ENCODE assay signal across 21 cellular contexts in the genomic region with DNA sequence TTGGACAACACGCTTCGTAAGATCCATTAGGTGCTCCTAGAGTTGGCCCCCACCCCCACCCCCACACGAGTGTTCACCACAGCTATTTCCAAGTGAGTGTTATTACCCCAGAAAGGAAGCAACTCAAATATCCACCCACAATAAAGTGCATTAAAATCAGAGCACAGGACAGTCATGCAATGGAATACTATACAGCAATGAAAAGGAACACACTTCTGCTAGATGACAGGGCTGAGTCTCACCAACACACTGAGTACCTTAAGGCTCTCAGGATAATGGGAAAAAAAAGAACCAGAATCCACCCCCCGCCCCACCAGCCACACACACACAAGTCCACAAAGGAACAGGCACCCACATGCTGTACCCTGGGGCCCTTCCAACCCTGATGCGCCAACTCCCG. TPM values are rescaled to one million over a fixed set of nuclear protein-coding genes. Genes with fewer than 3 reads are reported as not detected.
A peak's percentile ranks its signal among the peaks of the same experiment; 100 is the strongest.
DNase-seq lines count a peak whose midpoint lies in the region; ATAC-seq, FAIRE-seq and TF ChIP-seq lines count a peak whose summit lies in the region.
"Had no signal": no experiment of that assay in that cellular context is flagged by ENCODE, and none has a peak within 500 bp of the region (broad histone marks: within the 10 kb centered on the region; RNA-seq: fewer than 3 reads in every experiment).

No MANE protein-coding gene starts in this region.

- no peak overlapping the region for H2BK5ac ChIP-seq in H1 (ENCODE audit: low read depth, low read length)

- H3K4ac ChIP-seq in H1 (replicated peaks; ENCODE audit: insufficient read length, low read depth, low read length), result no peak overlapping the region

- H3K79me2 ChIP-seq in H1 (ENCODE audit: control insufficient read depth in 1 of 2, insufficient read depth in 2 of 2, low read length in 2 of 2) (no peaks in the 10 kb centered on the region), Karpas-422 (ENCODE audit: low read length) (no peaks in the 10 kb centered on the region)

- no peak overlapping the region for H2BK15ac ChIP-seq in H1 (ENCODE audit: low read length)

- no peak overlapping the region for H3K14ac ChIP-seq in H1 (ENCODE audit: insufficient read length)

- DNase-seq in Right ventricle myocardium inferior (ENCODE audit: missing footprints), result peak; percentile 23
- DNase-seq in heart left ventricle, result no peak
- no peak for DNase-seq in H1 (ENCODE audit: low read depth in 1 of 2, low spot score in 2 of 2)
- no peak for DNase-seq in NCI-H510A (lab: John Stamatoyannopoulos, UW)
- no peak for DNase-seq in Karpas-422
- DNase-seq: AML-193; Caco-2; Calu3; CD4-positive, alpha-beta T cell; CD8-positive, alpha-beta T cell; DMS79 treated with DMSO at 0.1 percent for 48 hours; GF-D8 had no signal

- H3K9me3 ChIP-seq in heart left ventricle, result no peaks in the 10 kb centered on the region
- no peaks in the 10 kb centered on the region for H3K9me3 ChIP-seq in H1 (ENCODE audit: insufficient read depth in 2 of 2, low read depth in 1 of 2, low read length in 1 of 2)
- H3K9me3 ChIP-seq in Karpas-422 (ENCODE audit: low read length), result no peaks in the 10 kb centered on the region
- H3K9me3 ChIP-seq: A549, Caco-2 had no signal

- H3K4me1 ChIP-seq in heart left ventricle, result peaks cover 0 to 3% (median 0%) of the 10 kb centered on the region in 12 donors
- H3K4me1 ChIP-seq in H1 (replicated peaks in 1 of 4; ENCODE audit: control insufficient read depth in 3 of 4, insufficient read depth in 4 of 4, low read length in 3 of 4), result 0 out of 7 replicates have a peak, but pooled peaks cover 0 to 2% (median under 1%) of the 10 kb centered on the region in 4 experiments
- no peaks in the 10 kb centered on the region for H3K4me1 ChIP-seq in Karpas-422 (ENCODE audit: low read length)
- H3K4me1 ChIP-seq: A549, Caco-2 had no signal

- H3K4me2 ChIP-seq in H1 (ENCODE audit: insufficient read depth in 1 of 2, low read depth in 2 of 2, low read length in 2 of 2) (no peak overlapping the region), Karpas-422 (ENCODE audit: low read depth, low read length, poor library complexity, severe bottlenecking) (no peak overlapping the region)
- H3K4me2 ChIP-seq: A549; BLaER1 treated with 17β-estradiol and CSF1 and Interleukin-3, amounts not matched to agents 10 nM and 100 nM had no signal

- POLR2A ChIA-PET in H1 (lab: Charles Lee; ENCODE audit: partially characterized antibody), result no interaction called here

- no peak for TF ChIP-seq RAD21 in H1 (IDR thresholded peaks at IDR 0.05 in 1 of 2, conservative IDR thresholded peaks at IDR 0.05 in 1 of 2; ENCODE audit: low read depth in 2 of 2, low read length in 2 of 2)

- TF ChIP-seq POLR2A in heart left ventricle (IDR thresholded peaks at IDR 0.05) (no peak), H1 (IDR thresholded peaks at IDR 0.05; ENCODE audit: control extremely low read depth in 1 of 2, low read depth in 2 of 2, low read length in 2 of 2) (no peak)

- H3K56ac ChIP-seq in H1 (replicated peaks; ENCODE audit: insufficient read length, low read depth, low read length), result no peak overlapping the region

- no peak overlapping the region for H3K9ac ChIP-seq in H1 (replicated peaks in 1 of 4; ENCODE audit: extremely low read depth in 1 of 4, low read depth in 3 of 4, low read length in 3 of 4)
- H3K9ac ChIP-seq in Karpas-422 (ENCODE audit: low read length), result no peak overlapping the region
- H3K9ac ChIP-seq: BLaER1 treated with 17β-estradiol and CSF1 and Interleukin-3, amounts not matched to agents 10 nM and 100 nM had no signal

- no peak overlapping the region for H3K27ac ChIP-seq in heart left ventricle
- H3K27ac ChIP-seq in H1 (ENCODE audit: low read depth, low read length), result no peak overlapping the region
- no peak overlapping the region for H3K27ac ChIP-seq in Karpas-422 (ENCODE audit: low read length)
- H3K27ac ChIP-seq: 22Rv1; A549; BLaER1 treated with 17β-estradiol and CSF1 and Interleukin-3, amounts not matched to agents 10 nM and 100 nM; C4-2B had no signal

- CTCF ChIA-PET in H1 (lab: Charles Lee; ENCODE audit: partially characterized antibody), result interaction anchor here (5.6 to 5.8 kb wide), 2 partner anchors 16 to 31 kb away, joined by 43 to 48 read pairs; no protein-coding TSS in a partner anchor

- no peak overlapping the region for H2BK12ac ChIP-seq in H1 (ENCODE audit: low read depth, low read length)

- TF ChIP-seq EP300 in H1 (IDR thresholded peaks at IDR 0.05; ENCODE audit: borderline replicate concordance in 1 of 2, low read depth in 2 of 2, low read length in 2 of 2), result no peak

- H2BK20ac ChIP-seq in H1 (ENCODE audit: low read length), result no peak overlapping the region

- H3K79me1 ChIP-seq in H1 (ENCODE audit: low read depth, low read length), result peaks cover 10% of the 10 kb centered on the region

- H3K36me3 ChIP-seq in heart left ventricle, result peaks cover 4 to 93% (median 89%) of the 10 kb centered on the region in 9 donors
- peaks cover 11 to 54% (median 37%) of the 10 kb centered on the region in 4 experiments; a peak in 7 of 8 replicates for H3K36me3 ChIP-seq in H1 (ENCODE audit: control insufficient read depth in 2 of 4, insufficient read depth in 4 of 4, low read length in 3 of 4)
- H3K36me3 ChIP-seq in Karpas-422 (ENCODE audit: insufficient read depth, low read length), result peaks cover 11% of the 10 kb centered on the region; the same call in 1 of the 2 replicates

- no peak overlapping the region for H3K18ac ChIP-seq in H1 (ENCODE audit: extremely low read depth, low read length)

- TF ChIP-seq CTCF in heart left ventricle (IDR thresholded peaks at IDR 0.05), result no peak
- TF ChIP-seq CTCF in H1 (IDR thresholded peaks at IDR 0.05; ENCODE audit: control extremely low read depth in 1 of 3, insufficient read depth in 1 of 3, low read depth in 1 of 3, low read length in 3 of 3), result no peak

- H3K27me3 ChIP-seq in heart left ventricle, result no peaks in the 10 kb centered on the region
- H3K27me3 ChIP-seq in H1 (replicated peaks in 1 of 4; ENCODE audit: control insufficient read depth in 3 of 4, extremely low read depth in 1 of 4, insufficient read depth in 3 of 4, low read length in 3 of 4), result no peaks in the 10 kb centered on the region
- no peaks in the 10 kb centered on the region for H3K27me3 ChIP-seq in Karpas-422 (ENCODE audit: low read length)
- H3K27me3 ChIP-seq: BLaER1 treated with 17β-estradiol and CSF1 and Interleukin-3, amounts not matched to agents 10 nM and 100 nM had no signal

- H2AK5ac ChIP-seq in H1 (ENCODE audit: low read depth, low read length), result no peak overlapping the region

- H3K23me2 ChIP-seq in H1 (ENCODE audit: low read depth, low read length), result no peaks in the 10 kb centered on the region

- no peak overlapping the region for H2BK120ac ChIP-seq in H1 (replicated peaks; ENCODE audit: low read depth, low read length)

- H4K5ac ChIP-seq in H1 (ENCODE audit: insufficient read length, low read depth, low read length), result no peak overlapping the region

- intact Hi-C loops in Right ventricle myocardium inferior (cut with DNase I) (no loop called here), heart left ventricle (cut with DNase I) (loop anchor here in 1 of 10 donors (10.0 kb wide), 1 partner anchor 166 kb away; no protein-coding TSS in a partner anchor)

- no peak for FAIRE-seq in H1 (lab: Jason Lieb, UNC)
- FAIRE-seq: A549, D721Med, G401.6, GM12891, GM19239 had no signal

- peaks cover 10 to 33% of the 10 kb centered on the region in 2 experiments for H4K20me1 ChIP-seq in H1 (replicated peaks in 1 of 2; ENCODE audit: control insufficient read depth in 1 of 2, insufficient read depth in 2 of 2, low read length in 2 of 2)
- H4K20me1 ChIP-seq in Karpas-422 (ENCODE audit: insufficient read depth, low read depth, low read length), result no peaks in the 10 kb centered on the region

- ATAC-seq in Right ventricle myocardium inferior, result no peak
- no peak for ATAC-seq in heart left ventricle
- ATAC-seq: A549; CD8-positive, alpha-beta T cell had no signal

- no peaks in the 10 kb centered on the region for H3K9me2 ChIP-seq in Karpas-422 (replicated peaks; ENCODE audit: insufficient read depth, low read length)

- no peak overlapping the region for H4K91ac ChIP-seq in H1 (replicated peaks; ENCODE audit: insufficient read length, low read length)

- H3K23ac ChIP-seq in H1 (ENCODE audit: insufficient read length), result no peak overlapping the region

- H4K8ac ChIP-seq in H1 (ENCODE audit: extremely low read depth, insufficient read depth, low read length), result no peak overlapping the region

- H3K4me3 ChIP-seq in heart left ventricle, result no peak overlapping the region
- H3K4me3 ChIP-seq in H1 (ENCODE audit: extremely low read depth in 1 of 4, insufficient read depth in 2 of 4, low read depth in 3 of 4, low read length in 4 of 4), result no peak overlapping the region
- no peak overlapping the region for H3K4me3 ChIP-seq in Karpas-422 (ENCODE audit: low read length)
- H3K4me3 ChIP-seq: A549; BLaER1 treated with 17β-estradiol and CSF1 and Interleukin-3, amounts not matched to agents 10 nM and 100 nM had no signal

- WGBS in heart left ventricle, 4 donors, result 94 to 97% (median 95%) methylated on average over 6 of the region's 6 CpGs
- WGBS in H1 (ENCODE audit: extremely low coverage in 1 of 2, insufficient coverage in 1 of 2, insufficient read length in 1 of 2, insufficient replicate concordance in 2 of 2, low coverage in 1 of 2, low lambda C conversion rate in 2 of 2, missing lambda C conversion rate in 1 of 2), 2 experiments, result 98% methylated on average over 6 of the region's 6 CpGs; no CpG with 5 or more reads in 1 of the 2 experiments

- H2AFZ ChIP-seq in H1 (ENCODE audit: low read length), result no peak overlapping the region
- no peak overlapping the region for H2AFZ ChIP-seq in Karpas-422 (ENCODE audit: low read length)

RNA-seq across cellular contexts. Expression of a gene that starts 21.0 kb away (rescaled TPM):
- total RNA-seq in Right ventricle myocardium inferior (286 TPM), heart left ventricle (100 to 1,000 TPM; 221 to 389 (median 283) TPM)
- polyA plus RNA-seq in heart left ventricle (100 to 1,000 TPM; 105 to 322 TPM), H1 (2011; rRNA removed) (31.1 and 39.6 TPM in 2 replicates)
- total RNA-seq in H1 (2021; fragmentation: NEBNext Ultra II Directional; extraction: Animal tissue kit (Norgen Biotek cat#: 25700)), result 101 and 106 TPM in 2 replicates
- polyA plus RNA-seq in H1 (2011; cell fraction: cytosol; rRNA removed), result 80.4 TPM
- polyA plus RNA-seq in H1 (2011; cell fraction: nucleus; rRNA removed), result 79.1 TPM
- 76.1 to 129 TPM (median 105 TPM) in 4 replicates for polyA plus RNA-seq in H1 (2012, experiment 1 of 2)
- polyA plus RNA-seq in H1 (2012, experiment 2 of 2), result 55.3 TPM
- polyA plus RNA-seq in H1 (2013, experiment 1 of 2), result 89.8 TPM
- 106 TPM for polyA plus RNA-seq in H1 (2013, experiment 2 of 2)
- polyA minus RNA-seq in H1 (2011; rRNA and poly(A)+ RNA removed), result 31.4 and 55.9 TPM in 2 replicates
- polyA minus RNA-seq in H1 (2011; cell fraction: cytosol; rRNA and poly(A)+ RNA removed), result 47.0 TPM
- polyA minus RNA-seq in H1 (2011; cell fraction: nucleus; rRNA and poly(A)+ RNA removed), result 33.5 TPM
- 15.3 and 57.2 TPM in 2 replicates for total RNA-seq in Karpas-422 (2014; rRNA removed; shearing (Covaris generic); ENCODE audit: low replicate concordance)

RNA-seq across cellular contexts. Expression of a gene that starts 48.1 kb away (rescaled TPM):
- total RNA-seq in Right ventricle myocardium inferior (35.5 TPM), heart left ventricle (10 to 100 TPM; 27.7 to 75.1 (median 39.7) TPM)
- polyA plus RNA-seq in heart left ventricle (10 to 100 TPM; 59.1 to 89.5 TPM), H1 (2011; rRNA removed) (0.32 and 0.36 TPM in 2 replicates)
- total RNA-seq in H1 (2021; fragmentation: NEBNext Ultra II Directional; extraction: Animal tissue kit (Norgen Biotek cat#: 25700)), result not detected in 2 replicates
- polyA plus RNA-seq in H1 (2011; cell fraction: cytosol; rRNA removed), result 0.19 TPM
- 0.27 TPM for polyA plus RNA-seq in H1 (2011; cell fraction: nucleus; rRNA removed)
- 0.09 to 0.32 TPM (median 0.25 TPM) in 3 of 4 replicates, not detected in the other for polyA plus RNA-seq in H1 (2012, experiment 1 of 2)
- 0.09 TPM for polyA plus RNA-seq in H1 (2012, experiment 2 of 2)
- polyA plus RNA-seq in H1 (2013, experiment 1 of 2), result 0.14 TPM
- polyA plus RNA-seq in H1 (2013, experiment 2 of 2), result 0.13 TPM
- polyA minus RNA-seq in H1 (2011; rRNA and poly(A)+ RNA removed), result not detected in 2 replicates
- not detected for polyA minus RNA-seq in H1 (2011; cell fraction: cytosol; rRNA and poly(A)+ RNA removed)
- not detected for polyA minus RNA-seq in H1 (2011; cell fraction: nucleus; rRNA and poly(A)+ RNA removed)
- 1.6 and 10.4 TPM in 2 replicates for total RNA-seq in Karpas-422 (2014; rRNA removed; shearing (Covaris generic); ENCODE audit: low replicate concordance)
- total RNA-seq: CD4-positive, alpha-beta T cell; CD8-positive, alpha-beta T cell had no signal
- polyA plus RNA-seq: BJ had no signal
